1 cellular context compared by ENCODE assay signal in the genomic region with DNA sequence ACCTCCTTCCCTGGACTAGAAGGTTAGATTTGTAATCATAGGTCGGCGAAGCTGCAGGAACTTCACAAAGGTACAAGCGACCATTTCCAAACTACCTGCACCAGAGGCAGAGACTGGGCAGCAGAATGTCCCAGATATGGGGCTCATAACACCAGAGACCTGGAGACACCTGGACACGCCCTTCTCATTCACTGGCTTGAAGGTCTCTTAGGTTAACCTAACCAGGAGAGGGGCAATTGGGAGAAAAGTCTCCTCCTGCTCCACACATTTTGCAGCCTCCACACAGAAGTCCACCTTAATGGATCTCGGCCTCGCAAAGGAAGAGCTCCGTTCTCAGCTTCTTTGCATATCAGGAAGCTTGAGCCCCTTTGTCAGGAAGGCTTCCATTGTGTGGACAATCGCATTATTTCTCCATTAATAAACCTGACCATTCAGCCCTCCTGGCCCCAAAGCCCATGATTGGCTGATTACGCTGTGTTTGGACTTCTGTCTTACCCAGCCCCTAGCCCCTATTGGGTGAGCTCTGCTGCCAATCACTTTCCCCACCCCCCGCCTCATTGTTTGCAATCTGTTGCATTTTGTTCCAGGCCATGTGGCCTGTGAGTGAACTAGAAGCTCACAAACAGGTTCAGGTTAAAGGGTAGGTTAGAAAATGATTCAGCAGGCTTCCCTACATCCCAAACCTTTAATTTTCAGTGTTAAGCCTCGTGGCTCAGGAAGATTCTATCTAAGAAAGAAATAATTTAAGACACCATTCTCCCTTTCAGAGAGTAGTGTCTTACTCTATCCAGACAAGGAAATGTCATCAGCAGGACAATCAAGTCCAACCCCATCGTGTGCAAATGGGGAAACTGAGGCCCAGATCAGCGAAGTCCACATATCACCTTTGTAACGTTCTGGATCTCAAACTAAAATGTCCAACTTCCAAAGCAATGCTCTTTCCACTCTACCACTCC.
TF ChIP-seq lines count a peak whose summit lies in the region.

No MANE protein-coding gene starts in this region.

TF ChIP-seq in GM12878, 131 proteins besides CTCF, POLR2A, EP300 and RAD21:
- TF ChIP-seq HDGF (IDR thresholded peaks at IDR 0.05) (no peak), FOS (IDR thresholded peaks at IDR 0.05; ENCODE audit: borderline replicate concordance, extremely low read depth, insufficient read length) (peak; percentile 13), SP1 (IDR thresholded peaks at IDR 0.05; ENCODE audit: low read depth, low read length) (peak; percentile 37), BRCA1 (IDR thresholded peaks at IDR 0.05; ENCODE audit: low read depth, low read length) (no peak)
- TF ChIP-seq, protein P1, sequence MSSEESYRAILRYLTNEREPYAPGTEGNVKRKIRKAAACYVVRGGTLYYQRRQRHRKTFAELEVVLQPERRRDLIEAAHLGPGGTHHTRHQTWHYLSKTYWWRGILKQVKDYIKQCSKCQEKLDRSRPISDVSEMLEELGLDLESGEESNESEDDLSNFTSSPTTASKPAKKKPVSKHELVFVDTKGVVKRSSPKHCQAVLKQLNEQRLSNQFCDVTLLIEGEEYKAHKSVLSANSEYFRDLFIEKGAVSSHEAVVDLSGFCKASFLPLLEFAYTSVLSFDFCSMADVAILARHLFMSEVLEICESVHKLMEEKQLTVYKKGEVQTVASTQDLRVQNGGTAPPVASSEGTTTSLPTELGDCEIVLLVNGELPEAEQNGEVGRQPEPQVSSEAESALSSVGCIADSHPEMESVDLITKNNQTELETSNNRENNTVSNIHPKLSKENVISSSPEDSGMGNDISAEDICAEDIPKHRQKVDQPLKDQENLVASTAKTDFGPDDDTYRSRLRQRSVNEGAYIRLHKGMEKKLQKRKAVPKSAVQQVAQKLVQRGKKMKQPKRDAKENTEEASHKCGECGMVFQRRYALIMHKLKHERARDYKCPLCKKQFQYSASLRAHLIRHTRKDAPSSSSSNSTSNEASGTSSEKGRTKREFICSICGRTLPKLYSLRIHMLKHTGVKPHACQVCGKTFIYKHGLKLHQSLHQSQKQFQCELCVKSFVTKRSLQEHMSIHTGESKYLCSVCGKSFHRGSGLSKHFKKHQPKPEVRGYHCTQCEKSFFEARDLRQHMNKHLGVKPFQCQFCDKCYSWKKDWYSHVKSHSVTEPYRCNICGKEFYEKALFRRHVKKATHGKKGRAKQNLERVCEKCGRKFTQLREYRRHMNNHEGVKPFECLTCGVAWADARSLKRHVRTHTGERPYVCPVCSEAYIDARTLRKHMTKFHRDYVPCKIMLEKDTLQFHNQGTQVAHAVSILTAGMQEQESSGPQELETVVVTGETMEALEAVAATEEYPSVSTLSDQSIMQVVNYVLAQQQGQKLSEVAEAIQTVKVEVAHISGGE (CRISPR knock-in tag; IDR thresholded peaks at IDR 0.05), result no peak
- TF ChIP-seq, protein P2, sequence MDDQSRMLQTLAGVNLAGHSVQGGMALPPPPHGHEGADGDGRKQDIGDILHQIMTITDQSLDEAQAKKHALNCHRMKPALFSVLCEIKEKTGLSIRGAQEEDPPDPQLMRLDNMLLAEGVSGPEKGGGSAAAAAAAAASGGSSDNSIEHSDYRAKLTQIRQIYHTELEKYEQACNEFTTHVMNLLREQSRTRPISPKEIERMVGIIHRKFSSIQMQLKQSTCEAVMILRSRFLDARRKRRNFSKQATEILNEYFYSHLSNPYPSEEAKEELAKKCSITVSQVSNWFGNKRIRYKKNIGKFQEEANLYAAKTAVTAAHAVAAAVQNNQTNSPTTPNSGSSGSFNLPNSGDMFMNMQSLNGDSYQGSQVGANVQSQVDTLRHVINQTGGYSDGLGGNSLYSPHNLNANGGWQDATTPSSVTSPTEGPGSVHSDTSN (IDR thresholded peaks at IDR 0.05; ENCODE audit: insufficient replicate concordance, low read depth, low read length), result peak; percentile 88
- TF ChIP-seq, protein P3, sequence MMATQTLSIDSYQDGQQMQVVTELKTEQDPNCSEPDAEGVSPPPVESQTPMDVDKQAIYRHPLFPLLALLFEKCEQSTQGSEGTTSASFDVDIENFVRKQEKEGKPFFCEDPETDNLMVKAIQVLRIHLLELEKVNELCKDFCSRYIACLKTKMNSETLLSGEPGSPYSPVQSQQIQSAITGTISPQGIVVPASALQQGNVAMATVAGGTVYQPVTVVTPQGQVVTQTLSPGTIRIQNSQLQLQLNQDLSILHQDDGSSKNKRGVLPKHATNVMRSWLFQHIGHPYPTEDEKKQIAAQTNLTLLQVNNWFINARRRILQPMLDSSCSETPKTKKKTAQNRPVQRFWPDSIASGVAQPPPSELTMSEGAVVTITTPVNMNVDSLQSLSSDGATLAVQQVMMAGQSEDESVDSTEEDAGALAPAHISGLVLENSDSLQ (IDR thresholded peaks at IDR 0.05), result peak; percentile 93
TF ChIP-seq in GM12878: peak in this region for 4.
